ENCODE assay signal across 30 cellular contexts in the genomic region with DNA sequence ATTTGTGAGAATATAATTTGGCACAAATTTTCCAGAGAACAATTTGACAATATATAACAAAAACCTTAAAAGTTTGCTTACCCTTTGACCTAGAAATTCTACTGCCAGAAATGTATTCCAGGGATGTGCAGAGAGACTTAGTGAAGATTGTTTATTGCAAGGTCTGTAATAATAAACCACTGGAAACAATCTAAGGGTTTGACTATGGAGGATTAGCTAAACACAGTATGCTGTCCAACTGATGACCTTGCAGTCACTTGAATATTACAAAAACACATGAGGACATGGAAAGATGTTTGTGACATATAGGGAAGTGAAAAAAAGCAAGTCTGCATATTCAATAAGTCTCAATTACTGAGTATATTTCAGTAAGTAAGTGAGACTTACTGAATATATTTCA. TPM values are rescaled to one million over a fixed set of nuclear protein-coding genes. Genes with fewer than 3 reads are reported as not detected.
A peak's percentile ranks its signal among the peaks of the same experiment; 100 is the strongest.
DNase-seq lines count a peak whose midpoint lies in the region; ATAC-seq and TF ChIP-seq lines count a peak whose summit lies in the region.
"Had no signal": no experiment of that assay in that cellular context is flagged by ENCODE, and none has a peak within 500 bp of the region (broad histone marks: within the 10 kb centered on the region; RNA-seq: fewer than 3 reads in every experiment).

No MANE protein-coding gene starts in this region.

- DNase-seq in SIG-M5 treated with dmso at 0.1 percent for 504 hours (lab: John Stamatoyannopoulos, UW; ENCODE audit: unreplicated experiment) (peak; percentile 40), SIG-M5 (lab: John Stamatoyannopoulos, UW) (no peak), NAMALWA (ENCODE audit: low spot score) (peak; percentile 38), activated B cell treated with CpG ODN at 0.5 μM for 24 hours (no peak), upper lobe of right lung (no peak), SHP77 (lab: John Stamatoyannopoulos, UW) (no peak), glutamatergic neuron (no peak)
- DNase-seq: activated CD4-positive, alpha-beta T cell treated with anti-CD3 and anti-CD28 coated beads for 4 hours; activated effector memory CD4-positive, alpha-beta T cell treated with Interleukin-2 at 50 U/mL for 16 hours; activated T-cell treated with anti-CD3 and anti-CD28 coated beads for 4 hours; anterior cingulate cortex; foreskin melanocyte; hypothalamus; immature natural killer cell; NCI-H1417 treated with DMSO at 0.1 percent for 48 hours; NCI-H2081 treated with DMSO at 0.1 percent for 48 hours; NCI-H345; right lobe of liver; stimulated activated naive CD4-positive, alpha-beta T cell treated with Interleukin-2 at 50 U/mL for 16 hours; T-helper 17 cell had no signal

- no peaks in the 10 kb centered on the region for H3K9me3 Mint-ChIP-seq in activated B cell treated with CpG ODN at 0.5 μM for 24 hours
- peaks cover 2% of the 10 kb centered on the region for H3K9me3 Mint-ChIP-seq in glutamatergic neuron (ENCODE audit: unreplicated experiment)
- H3K9me3 Mint-ChIP-seq: immature natural killer cell, memory B cell had no signal

- H3K27me3 ChIP-seq in upper lobe of right lung: no peaks in the 10 kb centered on the region
- H3K27me3 ChIP-seq: right lobe of liver, vagina had no signal

- POLR2A ChIA-PET in activated B cell treated with CpG ODN at 0.5 μM for 24 hours (lab: Charles Lee): interaction anchor here (0.9 kb wide), 1 partner anchor 77 kb away, joined by 3 read pairs; no protein-coding TSS in a partner anchor

- H3K4me3 Mint-ChIP-seq in activated B cell treated with CpG ODN at 0.5 μM for 24 hours: no peak overlapping the region
- no peak overlapping the region for H3K4me3 Mint-ChIP-seq in glutamatergic neuron (ENCODE audit: unreplicated experiment)
- H3K4me3 Mint-ChIP-seq: activated naive CD8-positive, alpha-beta T cell; CD14-positive monocyte; immature natural killer cell; memory B cell; T-helper 17 cell had no signal

- H3K27ac ChIP-seq in upper lobe of right lung: no peak overlapping the region
- H3K27ac ChIP-seq: 22Rv1, right lobe of liver, SK-N-MC, thoracic aorta, vagina had no signal

- H3K27me3 Mint-ChIP-seq in activated B cell treated with CpG ODN at 0.5 μM for 24 hours (no peaks in the 10 kb centered on the region), glutamatergic neuron (ENCODE audit: unreplicated experiment) (no peaks in the 10 kb centered on the region)
- H3K27me3 Mint-ChIP-seq: activated naive CD8-positive, alpha-beta T cell; memory B cell had no signal

- TF ChIP-seq CTCF in activated B cell treated with CpG ODN at 0.5 μM for 24 hours (IDR thresholded peaks at IDR 0.05) (no peak), upper lobe of right lung (IDR thresholded peaks at IDR 0.05) (no peak), glutamatergic neuron (IDR thresholded peaks at IDR 0.05; ENCODE audit: partially characterized antibody, unreplicated experiment) (no peak)

- no peaks in the 10 kb centered on the region for H3K9me3 ChIP-seq in upper lobe of right lung
- H3K9me3 ChIP-seq: right lobe of liver, thoracic aorta, vagina had no signal

- H3K27ac Mint-ChIP-seq in activated B cell treated with CpG ODN at 0.5 μM for 24 hours (no peak overlapping the region), glutamatergic neuron (ENCODE audit: unreplicated experiment) (no peak overlapping the region)
- H3K27ac Mint-ChIP-seq: activated naive CD8-positive, alpha-beta T cell; immature natural killer cell; memory B cell; T-helper 17 cell had no signal

- H3K36me3 Mint-ChIP-seq in activated B cell treated with CpG ODN at 0.5 μM for 24 hours (ENCODE audit: low read depth) (no peaks in the 10 kb centered on the region), glutamatergic neuron (ENCODE audit: unreplicated experiment) (peaks cover 10% of the 10 kb centered on the region)
- H3K36me3 Mint-ChIP-seq: activated naive CD8-positive, alpha-beta T cell; CD14-positive monocyte; memory B cell had no signal

- H3K4me1 ChIP-seq in upper lobe of right lung: no peaks in the 10 kb centered on the region

- ATAC-seq in activated B cell treated with CpG ODN at 0.5 μM for 24 hours (ENCODE audit: low read depth) (peak; percentile 37), upper lobe of right lung (peak; percentile 49), GM18517 (IDR thresholded peaks at IDR 0.05; ENCODE audit: unreplicated experiment) (no peak)
- ATAC-seq: esophagus mucosa, T-helper 17 cell had no signal

- H3K4me3 ChIP-seq in upper lobe of right lung: no peak overlapping the region
- H3K4me3 ChIP-seq: coronary artery, right lobe of liver, SK-N-MC, thoracic aorta, vagina had no signal

- CTCF ChIA-PET in activated B cell treated with CpG ODN at 0.5 μM for 24 hours (lab: Charles Lee): no interaction called here

- H3K4me1 Mint-ChIP-seq in activated B cell treated with CpG ODN at 0.5 μM for 24 hours (peaks cover 15% of the 10 kb centered on the region), glutamatergic neuron (ENCODE audit: low read depth, unreplicated experiment) (no peaks in the 10 kb centered on the region)
- H3K4me1 Mint-ChIP-seq: immature natural killer cell, T-helper 17 cell had no signal

- H3K36me3 ChIP-seq in upper lobe of right lung: no peaks in the 10 kb centered on the region
- H3K36me3 ChIP-seq: right lobe of liver, thoracic aorta, vagina had no signal

- intact Hi-C loops in activated B cell treated with CpG ODN at 0.5 μM for 24 hours (cut with micrococcal nuclease) (no loop called here), upper lobe of right lung (cut with DNase I) (no loop called here)

RNA-seq across cellular contexts. Expression of gene CDV3, which starts 48.1 kb away (rescaled TPM):
- total RNA-seq in activated B cell treated with CpG ODN at 0.5 μM for 24 hours (227 and 229 TPM in 2 replicates), upper lobe of right lung (184 TPM), glutamatergic neuron (ENCODE audit: unreplicated experiment) (91.2 TPM)

Comparison
In these comparisons a context has a peak if more than half of its experiments do, and no peak if none do; other contexts are left out.
1. DNase-seq: peak in SIG-M5 treated with dmso at 0.1 percent for 504 hours (single experiment) and NAMALWA (single experiment); none in SIG-M5 (single experiment), activated B cell treated with CpG ODN at 0.5 μM for 24 hours (single experiment), upper lobe of right lung (single experiment), SHP77 (0 of 2) and glutamatergic neuron (single experiment).